In the genomic region with DNA sequence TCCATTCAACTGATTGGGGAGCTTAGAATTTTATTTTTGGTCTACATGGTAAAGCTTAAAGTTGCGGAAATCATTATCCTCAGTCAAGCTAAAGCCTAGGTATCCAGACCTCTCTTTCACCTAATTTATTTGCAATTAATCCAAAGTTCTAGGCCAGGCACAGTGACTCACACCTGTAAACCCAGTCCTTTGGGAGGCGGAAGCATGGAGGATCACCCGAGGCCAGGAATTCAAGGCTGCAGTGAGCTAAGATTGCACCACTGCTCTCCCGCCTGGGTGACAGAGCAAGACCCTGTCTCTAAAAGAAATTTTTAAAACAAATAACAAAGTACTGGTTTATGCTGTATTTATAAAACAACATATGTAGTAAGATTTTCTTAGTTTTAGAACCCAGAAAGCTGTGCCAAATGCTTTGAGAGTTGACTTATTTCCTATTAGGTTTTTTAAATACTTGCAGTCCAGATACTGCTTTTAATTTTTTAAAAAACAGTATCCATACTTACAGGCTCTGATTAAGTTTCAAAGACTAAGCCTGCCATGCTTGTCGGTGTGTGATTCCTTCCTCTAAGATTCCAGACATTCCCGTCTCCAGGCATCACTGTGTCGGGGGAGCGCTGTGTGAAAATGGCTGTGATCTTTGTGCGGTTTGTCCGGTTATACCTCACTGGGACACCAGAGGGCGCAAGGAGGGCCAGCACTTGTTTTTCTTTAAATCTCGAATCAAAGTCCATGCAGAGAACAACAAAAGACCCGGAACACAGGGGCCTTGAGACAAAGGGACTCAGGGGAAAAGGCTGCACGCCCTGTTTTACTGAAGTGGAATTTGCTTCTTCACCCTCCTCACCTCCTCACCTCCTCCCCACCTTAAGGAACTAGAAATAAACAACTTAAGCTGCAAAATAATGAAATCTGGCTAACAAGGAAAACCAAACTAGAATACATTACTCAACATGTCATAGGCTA, we compare ENCODE assay signal across 8 cellular contexts. TPM values are rescaled to one million over a fixed set of nuclear protein-coding genes. Genes with fewer than 3 reads are reported as not detected.
A peak's percentile ranks its signal among the peaks of the same experiment; 100 is the strongest.
DNase-seq lines count a peak whose midpoint lies in the region; ATAC-seq and TF ChIP-seq lines count a peak whose summit lies in the region.

No MANE protein-coding gene starts in this region.

- H3K9ac ChIP-seq in PC-3 (ENCODE audit: low read length) = peak overlapping the region; percentile 11; the same call in 1 of the 2 replicates

- H3K27me3 ChIP-seq in PC-3 (ENCODE audit: low read length) = no peaks in the 10 kb centered on the region

- H3K4me2 ChIP-seq in PC-3 (ENCODE audit: low read length) = peak overlapping the region; percentile 73

- H3K9me3 ChIP-seq in PC-3 (ENCODE audit: low read length) = no peaks in the 10 kb centered on the region

- H3K4me1 Mint-ChIP-seq in natural killer cell treated with Interleukin-12 subunit alpha and Interleukin-12 subunit beta and Interleukin-15 and Interleukin-18, amount 100 ng/mL, for 72 hours (ENCODE audit: low read depth in 2 of 2) = peaks cover 4 to 6% of the 10 kb centered on the region in 2 donors

- H3F3A ChIP-seq in PC-3 (ENCODE audit: low read length, unreplicated experiment) = no peaks in the 10 kb centered on the region

- peaks cover 16% of the 10 kb centered on the region for H3K4me1 ChIP-seq in PC-3 (ENCODE audit: insufficient read depth, low read length)

- DNase-seq in DMS79 treated with DMSO at 0.1 percent for 48 hours (lab: John Stamatoyannopoulos, UW) (peak; percentile 61), KG1 (lab: John Stamatoyannopoulos, UW) (peak; percentile 70), PC-3 (peak; percentile 90), activated T-helper 1 cell treated with Interleukin-2 at 50 U/mL for 16 hours (ENCODE audit: low read depth) (peak; percentile 67), fibroblast of mammary gland (ENCODE audit: low read depth) (peak; percentile 85)
- peak; percentile 74 for DNase-seq in natural killer cell treated with Interleukin-12 subunit alpha and Interleukin-12 subunit beta and Interleukin-15 and Interleukin-18, amount 100 ng/mL, for 72 hours (ENCODE audit: low spot score)
- peak; percentile 73 for DNase-seq in stimulated activated naive CD4-positive, alpha-beta T cell treated with Interleukin-2 at 50 U/mL for 16 hours (lab: John Stamatoyannopoulos, UW)

- H3K4me3 Mint-ChIP-seq in natural killer cell treated with Interleukin-12 subunit alpha and Interleukin-12 subunit beta and Interleukin-15 and Interleukin-18, amount 100 ng/mL, for 72 hours = peak overlapping the region; percentile 30

- no peaks in the 10 kb centered on the region for H3K9me3 Mint-ChIP-seq in natural killer cell treated with Interleukin-12 subunit alpha and Interleukin-12 subunit beta and Interleukin-15 and Interleukin-18, amount 100 ng/mL, for 72 hours

- peak; percentile 94 for ATAC-seq in GM21717 (IDR thresholded peaks at IDR 0.05; ENCODE audit: unreplicated experiment)
- ATAC-seq in PC-3 = peak; percentile 90
- ATAC-seq in natural killer cell treated with Interleukin-12 subunit alpha and Interleukin-12 subunit beta and Interleukin-15 and Interleukin-18, amount 100 ng/mL, for 72 hours = peak; percentile 76 to 82

- H3K27ac Mint-ChIP-seq in natural killer cell treated with Interleukin-12 subunit alpha and Interleukin-12 subunit beta and Interleukin-15 and Interleukin-18, amount 100 ng/mL, for 72 hours = no peak overlapping the region

- H3K9me2 ChIP-seq in PC-3 (replicated peaks; ENCODE audit: low read length) = no peaks in the 10 kb centered on the region

- peak overlapping the region; percentile 83 for H2AFZ ChIP-seq in PC-3 (ENCODE audit: low read length)

- H3K4me3 ChIP-seq in PC-3 (ENCODE audit: low read length) = peak overlapping the region; percentile 50
- no peak overlapping the region for H3K4me3 ChIP-seq in fibroblast of mammary gland (ENCODE audit: control insufficient read depth, low read depth, low read length)

- H3K36me3 ChIP-seq in PC-3 (ENCODE audit: low read depth, low read length) = no peaks in the 10 kb centered on the region

- POLR2A ChIA-PET in PC-3 (lab: Charles Lee; ENCODE audit: unreplicated experiment) = interaction anchor here (0.6 kb wide), 1 partner anchor 16 kb away, joined by 4 read pairs; no protein-coding TSS in a partner anchor

- intact Hi-C loops in PC-3 (cut with micrococcal nuclease) = loop anchor here (1.0 to 2.0 kb wide), 4 partner anchors 13 to 103 kb away; partner anchors contain the start of gene SLC25A3

- H4K20me1 ChIP-seq in PC-3 (ENCODE audit: low read length) = no peaks in the 10 kb centered on the region

- H3K36me3 Mint-ChIP-seq in natural killer cell treated with Interleukin-12 subunit alpha and Interleukin-12 subunit beta and Interleukin-15 and Interleukin-18, amount 100 ng/mL, for 72 hours = no peaks in the 10 kb centered on the region

- peaks cover 0 to 2% of the 10 kb centered on the region in 2 donors for H3K27me3 Mint-ChIP-seq in natural killer cell treated with Interleukin-12 subunit alpha and Interleukin-12 subunit beta and Interleukin-15 and Interleukin-18, amount 100 ng/mL, for 72 hours

- no peaks in the 10 kb centered on the region for H3K79me2 ChIP-seq in PC-3 (ENCODE audit: low read length)

- TF ChIP-seq CTCF in PC-3 (conservative IDR thresholded peaks at IDR 0.05; ENCODE audit: low read depth, low read length) = peak; percentile 87
- TF ChIP-seq CTCF in fibroblast of mammary gland (conservative IDR thresholded peaks at IDR 0.05; ENCODE audit: control insufficient read depth, insufficient read depth, low read depth, low read length) = peak; percentile 90

- TSS peak; percentile 58 for BruUV-seq in PC-3 (replicated peaks; lab: Mats Ljungman, UMichigan)

- H3K27ac ChIP-seq in PC-3 (ENCODE audit: low read length) = peak overlapping the region; percentile 33

- CTCF ChIA-PET in PC-3 (lab: Charles Lee) = interaction anchor here (0.9 to 1.0 kb wide), 4 partner anchors 10 to 24 kb away, joined by 3 read pairs; no protein-coding TSS in a partner anchor

RNA-seq across cellular contexts. Expression of gene TMPO, which starts 24.6 kb away (rescaled TPM):
- total RNA-seq in PC-3 (2014; rRNA removed) = 155 and 160 TPM in 2 replicates
- 100 to 1,000 TPM; 147 to 219 TPM for total RNA-seq in natural killer cell treated with Interleukin-12 subunit alpha and Interleukin-12 subunit beta and Interleukin-15 and Interleukin-18, amount 100 ng/mL, for 72 hours
